ENCODE assay signal across 1 cellular context in genomic region chr9:130422546-130422945, GRCh38.
TF ChIP-seq lines count a peak whose summit lies in the region.

No MANE protein-coding gene starts in this region.

TF ChIP-seq in GM12878, 131 proteins besides CTCF, POLR2A, EP300 and RAD21:
- no peak for TF ChIP-seq NFXL1 (IDR thresholded peaks at IDR 0.05; ENCODE audit: borderline replicate concordance)
- no peak for TF ChIP-seq SMAD1 (IDR thresholded peaks at IDR 0.05; ENCODE audit: low read depth, partially characterized antibody)
- TF ChIP-seq IRF4 (IDR thresholded peaks at IDR 0.05; ENCODE audit: low read depth, low read length): no peak
- TF ChIP-seq ZNF274 (IDR thresholded peaks at IDR 0.05; ENCODE audit: insufficient read depth, insufficient read length): no peak
- TF ChIP-seq ZNF207 (IDR thresholded peaks at IDR 0.05; ENCODE audit: borderline replicate concordance): no peak
- TF ChIP-seq HDAC2 (IDR thresholded peaks at IDR 0.05): no peak
